Comparison of ENCODE assay signal across 9 cellular contexts in the genomic region with DNA sequence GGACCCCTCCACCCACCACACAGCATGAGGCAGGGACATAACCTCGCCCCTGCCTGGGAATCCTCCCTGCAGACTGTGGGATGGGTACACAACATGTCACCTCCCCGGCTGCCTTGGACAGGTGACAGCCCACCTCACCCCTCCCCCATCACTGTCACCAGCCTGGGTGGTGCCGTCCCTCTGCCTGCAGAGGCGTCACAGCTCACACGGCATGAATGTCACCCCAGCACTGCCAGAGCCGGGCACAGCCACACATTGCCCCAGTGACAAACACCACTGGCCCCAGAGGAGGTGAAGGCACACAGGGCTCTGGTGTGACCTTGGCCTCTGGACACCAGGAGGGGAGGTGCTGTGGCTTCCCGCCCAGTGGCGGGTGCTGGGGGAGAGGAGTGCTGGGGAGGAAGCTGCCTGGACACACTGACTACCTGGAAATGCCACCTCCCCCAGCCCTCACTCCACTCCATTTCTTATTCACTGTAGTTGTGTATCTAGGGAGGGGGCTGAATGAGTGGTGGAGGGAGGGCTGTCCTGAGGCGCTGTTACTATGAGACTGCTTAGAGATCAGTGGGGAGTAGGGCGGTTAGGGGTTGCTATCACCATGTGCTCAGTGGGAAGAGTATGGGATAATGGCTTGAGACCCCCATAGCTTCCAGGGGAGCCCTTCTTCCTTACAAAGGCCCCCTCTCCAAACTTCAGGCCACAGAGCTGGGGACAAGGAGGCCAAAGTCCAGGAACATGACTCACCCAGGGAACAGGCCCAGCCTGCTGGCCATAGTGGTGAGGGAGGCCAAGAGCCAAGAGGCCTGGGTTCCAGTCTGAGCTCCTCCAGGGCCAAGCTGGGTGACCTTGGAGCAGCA. TPM values are rescaled to one million over a fixed set of nuclear protein-coding genes. Genes with fewer than 3 reads are reported as not detected.
DNase-seq lines count a peak whose midpoint lies in the region; ATAC-seq lines count a peak whose summit lies in the region.
"Had no signal": no experiment of that assay in that cellular context is flagged by ENCODE, and none has a peak within 500 bp of the region (broad histone marks: within the 10 kb centered on the region; RNA-seq: fewer than 3 reads in every experiment).

No MANE protein-coding gene starts in this region.

- peak overlapping the region in 1 of 2 donors; percentile 82 for H3K27ac Mint-ChIP-seq in natural killer cell treated with Interleukin-12 subunit alpha and Interleukin-12 subunit beta and Interleukin-15 and Interleukin-18, amount 100 ng/mL, for 72 hours

- H3K4me3 Mint-ChIP-seq in natural killer cell treated with Interleukin-12 subunit alpha and Interleukin-12 subunit beta and Interleukin-15 and Interleukin-18, amount 100 ng/mL, for 72 hours, result no peak overlapping the region

- peaks cover 36 to 58% of the 10 kb centered on the region in 2 donors for H3K4me1 Mint-ChIP-seq in natural killer cell treated with Interleukin-12 subunit alpha and Interleukin-12 subunit beta and Interleukin-15 and Interleukin-18, amount 100 ng/mL, for 72 hours (ENCODE audit: low read depth in 2 of 2)

- DNase-seq in ACHN (peak; percentile 52), MG63 (peak; percentile 75), fibroblast of gingiva (ENCODE audit: low read depth) (peak; percentile 46), 8988T (no peak), NCI-H187 (lab: John Stamatoyannopoulos, UW) (no peak), middle frontal gyrus (ENCODE audit: extremely low spot score, low spot score) (no peak)
- no peak for DNase-seq in natural killer cell treated with Interleukin-12 subunit alpha and Interleukin-12 subunit beta and Interleukin-15 and Interleukin-18, amount 100 ng/mL, for 72 hours (ENCODE audit: low spot score)
- DNase-seq: DMS153 had no signal

- H3K27me3 Mint-ChIP-seq in natural killer cell treated with Interleukin-12 subunit alpha and Interleukin-12 subunit beta and Interleukin-15 and Interleukin-18, amount 100 ng/mL, for 72 hours, result no peaks in the 10 kb centered on the region

- in situ Hi-C loops in ACHN (cut with HindIII; ENCODE audit: low pct_ligation_motif_present, low pct_unique_long_range_greater_than_20kb, low sequenced_read_pairs), result no loop called here

- no peaks in the 10 kb centered on the region for H3K9me3 ChIP-seq in MG63

- ATAC-seq in natural killer cell treated with Interleukin-12 subunit alpha and Interleukin-12 subunit beta and Interleukin-15 and Interleukin-18, amount 100 ng/mL, for 72 hours, result peak; percentile 2 to 8
- no peak for ATAC-seq in GM18870 (IDR thresholded peaks at IDR 0.05; ENCODE audit: unreplicated experiment)

- H3K4me3 ChIP-seq in MG63, result no peak overlapping the region

- H3K27me3 ChIP-seq in MG63, result no peaks in the 10 kb centered on the region

- no peaks in the 10 kb centered on the region for H3K36me3 Mint-ChIP-seq in natural killer cell treated with Interleukin-12 subunit alpha and Interleukin-12 subunit beta and Interleukin-15 and Interleukin-18, amount 100 ng/mL, for 72 hours

- no peaks in the 10 kb centered on the region for H3K9me3 Mint-ChIP-seq in natural killer cell treated with Interleukin-12 subunit alpha and Interleukin-12 subunit beta and Interleukin-15 and Interleukin-18, amount 100 ng/mL, for 72 hours

- peaks cover 8% of the 10 kb centered on the region for H3K36me3 ChIP-seq in MG63

RNA-seq across cellular contexts. Expression of gene AHDC1, which starts 40.3 kb away (rescaled TPM):
- 10.4 and 11.5 TPM in 2 replicates for total RNA-seq in MG63 (2014; rRNA removed; shearing (Covaris generic); ENCODE audit: low replicate concordance)
- 10 to 100 TPM; 38.8 to 42.9 TPM for total RNA-seq in natural killer cell treated with Interleukin-12 subunit alpha and Interleukin-12 subunit beta and Interleukin-15 and Interleukin-18, amount 100 ng/mL, for 72 hours

Comparison
In these comparisons a context has a peak if more than half of its experiments do, and no peak if none do; other contexts are left out.
1. DNase-seq: peak in ACHN (single experiment), MG63 (single experiment) and fibroblast of gingiva (single experiment); none in natural killer cell treated with Interleukin-12 subunit alpha and Interleukin-12 subunit beta and Interleukin-15 and Interleukin-18, amount 100 ng/mL, for 72 hours (single experiment), 8988T (single experiment), NCI-H187 (0 of 2) and middle frontal gyrus (single experiment).